ENCODE assay signal across 8 cellular contexts in the genomic region with DNA sequence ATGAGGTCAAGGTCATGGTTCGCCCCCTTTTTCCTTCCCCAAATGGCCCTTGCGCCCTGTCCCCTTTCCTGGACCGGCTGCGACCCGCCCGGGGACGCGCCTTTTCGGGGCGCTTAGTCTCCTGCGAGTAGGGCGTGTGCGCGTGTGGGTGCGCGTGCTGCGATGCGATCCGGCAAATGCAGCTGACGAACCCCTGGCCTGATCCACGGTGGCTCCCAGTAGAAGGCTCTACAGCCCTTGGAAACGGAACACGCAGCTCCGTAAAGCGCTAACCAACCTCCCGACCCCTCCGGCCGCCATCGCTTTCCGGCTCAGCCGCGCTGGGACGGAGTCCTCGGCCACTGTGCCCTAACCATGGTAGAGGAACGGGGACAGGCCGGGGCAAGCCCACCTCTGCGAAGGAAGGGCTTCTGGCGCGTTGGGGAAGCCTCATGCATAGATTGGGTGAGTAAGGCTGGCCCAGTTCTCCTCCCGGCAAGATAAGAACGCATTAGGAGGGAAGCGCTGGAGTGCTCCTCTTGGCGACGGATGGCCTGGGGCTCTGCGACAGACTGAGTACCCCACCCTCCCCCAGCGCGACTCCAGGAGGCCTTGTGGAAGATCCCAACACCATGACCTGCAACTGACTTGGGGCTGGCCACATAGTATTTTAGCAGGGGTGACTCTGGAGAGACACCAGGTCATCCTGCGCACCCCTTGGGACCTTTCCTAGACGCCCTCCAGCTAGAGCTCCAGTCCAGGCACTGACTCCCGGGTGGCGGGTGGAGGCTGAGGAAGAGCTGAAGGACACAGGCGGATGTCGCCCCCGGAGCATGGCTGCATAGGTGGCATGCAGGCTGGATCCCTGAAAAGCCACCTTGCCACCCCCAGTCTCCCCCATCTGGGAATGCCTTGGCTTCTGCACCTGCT. TPM values are rescaled to one million over a fixed set of nuclear protein-coding genes. Genes with fewer than 3 reads are reported as not detected.
DNase-seq lines count a peak whose midpoint lies in the region; ATAC-seq and TF ChIP-seq lines count a peak whose summit lies in the region.

No MANE protein-coding gene starts in this region.

- CTCF ChIA-PET in HEK293T (lab: Yijun Ruan, JAX): interaction anchor here (1.2 kb wide), 1 partner anchor 11 kb away, joined by 4 read pairs; no protein-coding TSS in a partner anchor

- H3K4me3 ChIP-seq in SK-N-MC (peak overlapping the region; percentile 74), fibroblast of the aortic adventitia (ENCODE audit: low read depth, low read length) (peak overlapping the region; percentile 69), trophoblast cell (ENCODE audit: low read depth, low read length) (peak overlapping the region; percentile 65)

- H3K4me2 ChIP-seq in trophoblast cell (ENCODE audit: low read length): peak overlapping the region; percentile 68

- peak overlapping the region; percentile 85 for H3K18ac ChIP-seq in trophoblast cell (ENCODE audit: low read length)

- WGBS in trophoblast cell (ENCODE audit: extremely low coverage, insufficient coverage, insufficient read length): no CpG with 5 or more reads among the region's 54 CpGs

- no peak overlapping the region for H3K27ac ChIP-seq in SK-N-MC
- no peak overlapping the region for H3K27ac ChIP-seq in trophoblast cell (ENCODE audit: low read depth, low read length)

- H2AK5ac ChIP-seq in trophoblast cell (ENCODE audit: low read length): no peak overlapping the region

- peak overlapping the region; percentile 74 for H4K12ac ChIP-seq in trophoblast cell (ENCODE audit: low read depth, low read length)

- no peak overlapping the region for H3K4ac ChIP-seq in trophoblast cell (ENCODE audit: low read depth, low read length)

- peaks cover 11 to 12% of the 10 kb centered on the region in 2 experiments for H3K4me1 ChIP-seq in trophoblast cell (ENCODE audit: control insufficient read depth in 1 of 2, insufficient read depth in 2 of 2, low read length in 2 of 2)

- no peak overlapping the region for H3K23ac ChIP-seq in trophoblast cell (ENCODE audit: low read length)

- POLR2A ChIA-PET in HEK293T (lab: Yijun Ruan, JAX): interaction anchor here (0.7 to 1.1 kb wide), 3 partner anchors 8 to 79 kb away, joined by 3 to 5 read pairs (median 3); no protein-coding TSS in a partner anchor

- peak overlapping the region; percentile 59 for H3K14ac ChIP-seq in trophoblast cell (ENCODE audit: low read length)

- H2BK120ac ChIP-seq in trophoblast cell (ENCODE audit: insufficient read depth, low read length, poor library complexity): peak overlapping the region; percentile 78

- peaks cover 9% of the 10 kb centered on the region for H3K79me1 ChIP-seq in trophoblast cell (ENCODE audit: low read length)

- DNase-seq in EH (ENCODE audit: low read depth): peak; percentile 32
- no peak for DNase-seq in SK-N-MC (ENCODE audit: low read depth, low spot score)
- DNase-seq in fibroblast of the aortic adventitia (ENCODE audit: low read depth): peak; percentile 22
- DNase-seq in trophoblast cell: no peak
- no peak for DNase-seq in HEK293T (ENCODE audit: extremely low spot score)
- no peak for DNase-seq in NCI-H774 (lab: John Stamatoyannopoulos, UW)

- peak overlapping the region; percentile 82 for H4K8ac ChIP-seq in trophoblast cell (ENCODE audit: low read depth, low read length)

- H3K9me3 ChIP-seq in SK-N-MC (ENCODE audit: low read depth, low read length) (no peaks in the 10 kb centered on the region), trophoblast cell (ENCODE audit: insufficient read depth, low read depth, low read length) (no peaks in the 10 kb centered on the region)

- H2BK12ac ChIP-seq in trophoblast cell (ENCODE audit: low read length): no peak overlapping the region

- peak overlapping the region; percentile 22 for H4K91ac ChIP-seq in trophoblast cell (ENCODE audit: low read depth, low read length)

- H2BK5ac ChIP-seq in trophoblast cell (ENCODE audit: low read depth, low read length, poor library complexity): no peak overlapping the region

- H3K36me3 ChIP-seq in SK-N-MC (ENCODE audit: insufficient read depth, low read length) (no peaks in the 10 kb centered on the region), trophoblast cell (ENCODE audit: control insufficient read depth in 1 of 2, insufficient read depth in 2 of 2, low read length in 2 of 2) (no peaks in the 10 kb centered on the region)

- H3K9ac ChIP-seq in SK-N-MC (ENCODE audit: insufficient read length) (no peak overlapping the region), trophoblast cell (ENCODE audit: low read length) (no peak overlapping the region)

- H3K27me3 ChIP-seq in trophoblast cell (ENCODE audit: insufficient read depth, low read length): peaks cover 37% of the 10 kb centered on the region

- ATAC-seq in GM18511 (IDR thresholded peaks at IDR 0.05; ENCODE audit: unreplicated experiment) (no peak), HG02938 (IDR thresholded peaks at IDR 0.05; ENCODE audit: unreplicated experiment) (no peak)

- peak overlapping the region; percentile 8 for H2AFZ ChIP-seq in trophoblast cell (ENCODE audit: insufficient read depth, low read length, poor library complexity)

- TF ChIP-seq CTCF in fibroblast of the aortic adventitia (IDR thresholded peaks at IDR 0.05; ENCODE audit: insufficient read depth, low read length): no peak

- peaks cover 2% of the 10 kb centered on the region for H3K79me2 ChIP-seq in trophoblast cell (ENCODE audit: control insufficient read depth, insufficient read depth, low read length, poor library complexity)

TF ChIP-seq in HEK293T, 16 proteins besides CTCF, POLR2A, EP300 and RAD21:
- TF ChIP-seq TARDBP (IDR thresholded peaks at IDR 0.05): no peak

RNA-seq across cellular contexts. Expression of a gene that starts 1.1 kb away (rescaled TPM):
- 0.49 and 0.63 TPM in 2 replicates for total RNA-seq in fibroblast of the aortic adventitia (ENCODE audit: low replicate concordance)
- 3.6 and 4.4 TPM in 2 replicates for polyA plus RNA-seq in trophoblast cell (2013)

RNA-seq across cellular contexts. Expression of a gene that starts 30.8 kb away (rescaled TPM):
- total RNA-seq in fibroblast of the aortic adventitia (ENCODE audit: low replicate concordance): 26.2 and 36.2 TPM in 2 replicates
- polyA plus RNA-seq in trophoblast cell (2013): 39.0 and 40.4 TPM in 2 replicates

RNA-seq across cellular contexts. Expression of a gene that starts 35.6 kb away (rescaled TPM):
- 24.9 and 64.0 TPM in 2 replicates for total RNA-seq in fibroblast of the aortic adventitia (ENCODE audit: low replicate concordance)
- 43.7 and 45.6 TPM in 2 replicates for polyA plus RNA-seq in trophoblast cell (2013)

Comparison
In these comparisons a context has a peak if more than half of its experiments do, and no peak if none do; other contexts are left out.
1. DNase-seq: peak in EH (single experiment) and fibroblast of the aortic adventitia (single experiment); none in SK-N-MC (single experiment), trophoblast cell (0 of 2), HEK293T (single experiment) and NCI-H774 (single experiment).
2. Peak in every context shown above with its lines, with median percentiles within 50 percentile points of each other: H3K4me3 ChIP-seq.